ENCODE assay signal across 8 cellular contexts in the genomic region with DNA sequence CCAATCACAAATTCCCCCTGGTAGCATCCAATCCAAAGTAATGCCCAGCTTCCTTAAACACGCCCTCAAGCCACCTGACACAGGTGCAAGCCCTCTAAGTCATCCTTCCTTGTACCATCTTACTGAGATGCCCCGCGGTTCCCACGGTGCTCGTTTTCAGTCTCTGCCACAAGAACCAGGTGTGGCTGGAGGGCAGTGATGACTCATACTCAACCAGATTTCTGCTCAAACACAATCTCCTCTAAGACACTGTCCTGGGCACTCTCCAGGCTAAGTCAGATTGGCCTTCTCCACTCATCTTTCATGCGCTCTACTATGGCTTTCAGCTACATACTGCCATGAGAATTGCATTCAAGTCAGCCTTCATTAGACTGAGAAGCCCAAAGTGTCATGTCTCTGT. TPM values are rescaled to one million over a fixed set of nuclear protein-coding genes. Genes with fewer than 3 reads are reported as not detected.
DNase-seq lines count a peak whose midpoint lies in the region; ATAC-seq and TF ChIP-seq lines count a peak whose summit lies in the region.

No MANE protein-coding gene starts in this region.

- peaks cover 11% of the 10 kb centered on the region for H3K23me2 ChIP-seq in H9 (ENCODE audit: insufficient read length, low read depth, low read length, poor library complexity, severe bottlenecking)

- peaks cover 16% of the 10 kb centered on the region for H3K27me3 Mint-ChIP-seq in H9 (ENCODE audit: low read depth)

- peaks cover 72 to 77% of the 10 kb centered on the region in 2 experiments for H3K9me3 Mint-ChIP-seq in H9

- no peak overlapping the region for H2BK20ac ChIP-seq in H9 (ENCODE audit: low read depth, low read length, poor library complexity, severe bottlenecking)

- no peaks in the 10 kb centered on the region for H3K36me3 ChIP-seq in osteoblast (ENCODE audit: insufficient read depth, low read length)

- WGBS in H9 (ENCODE audit: extremely low coverage, insufficient read length, low lambda C conversion rate): no CpG with 5 or more reads among the region's 6 CpGs

- no peak overlapping the region for H3K4me3 Mint-ChIP-seq in H9

- H2AFZ ChIP-seq in H9 (ENCODE audit: low read length) (no peak overlapping the region), osteoblast (ENCODE audit: low read length) (no peak overlapping the region)

- H3K9me3 ChIP-seq in H9 (ENCODE audit: control insufficient read depth, low read depth, low read length): peaks cover 42% of the 10 kb centered on the region
- H3K9me3 ChIP-seq in osteoblast (ENCODE audit: low read depth, low read length): no peaks in the 10 kb centered on the region

- no peak overlapping the region for H3K4me3 ChIP-seq in osteoblast (ENCODE audit: insufficient read depth, low read length)

- H4K20me1 ChIP-seq in H9 (ENCODE audit: control insufficient read depth, insufficient read depth, insufficient read length) (no peaks in the 10 kb centered on the region), osteoblast (ENCODE audit: insufficient read depth, low read length) (peaks cover 3% of the 10 kb centered on the region)

- no peak overlapping the region for H4K8ac ChIP-seq in H9 (replicated peaks; ENCODE audit: insufficient read length, low read depth, low read length)

- no peaks in the 10 kb centered on the region for H3K79me1 ChIP-seq in H9 (ENCODE audit: insufficient read depth, low read depth, low read length, poor library complexity, severe bottlenecking)

- H2BK5ac ChIP-seq in H9 (ENCODE audit: insufficient read length, low read length): no peak overlapping the region

- H3K23ac ChIP-seq in H9 (ENCODE audit: insufficient read length, low read depth, low read length): no peak overlapping the region

- H4K5ac ChIP-seq in H9 (ENCODE audit: insufficient read length, low read depth, low read length): no peak overlapping the region

- H3K27ac Mint-ChIP-seq in H9: no peak overlapping the region

- H3K27me3 ChIP-seq in H9 (ENCODE audit: insufficient read depth, low read length) (peaks cover 2% of the 10 kb centered on the region; the same call in 1 of the 2 replicates), osteoblast (ENCODE audit: insufficient read depth, low read length) (no peaks in the 10 kb centered on the region)

- H3K27ac ChIP-seq in H9 (ENCODE audit: insufficient read length, low read depth, low read length) (no peak overlapping the region), osteoblast (ENCODE audit: low read depth, low read length) (no peak overlapping the region)

- H3K9ac ChIP-seq in H9 (ENCODE audit: extremely low read depth, insufficient read length, low read length): no peak overlapping the region

- H3K14ac ChIP-seq in H9 (ENCODE audit: insufficient read depth, low read length): no peak overlapping the region

- H3T11ph ChIP-seq in H9 (ENCODE audit: low read length): no peak overlapping the region

- H3K4me1 ChIP-seq in H9 (ENCODE audit: insufficient read depth, low read length): no peaks in the 10 kb centered on the region
- H3K4me1 ChIP-seq in osteoblast (ENCODE audit: insufficient read depth, low read length): peaks cover 17% of the 10 kb centered on the region

- H3K79me2 ChIP-seq in H9 (ENCODE audit: insufficient read depth, low read length) (no peaks in the 10 kb centered on the region), osteoblast (ENCODE audit: insufficient read depth, low read length) (peaks cover 21% of the 10 kb centered on the region)

- H3K4me2 ChIP-seq in H9 (ENCODE audit: insufficient read depth, insufficient read length, low read length) (no peak overlapping the region), osteoblast (ENCODE audit: insufficient read depth, low read length) (no peak overlapping the region)

- H4K91ac ChIP-seq in H9 (ENCODE audit: insufficient read length, low read depth, low read length): no peak overlapping the region

- H3K4me1 Mint-ChIP-seq in H9: peaks cover 7 to 21% of the 10 kb centered on the region in 2 experiments

- peaks cover 6 to 25% (median 16%) of the 10 kb centered on the region in 3 experiments; a peak in 6 of 7 replicates for H3K36me3 Mint-ChIP-seq in H9 (ENCODE audit: insufficient read depth in 1 of 3, low read depth in 3 of 3)

- TF ChIP-seq CTCF in H9 (conservative IDR thresholded peaks at IDR 0.05): no peak
- TF ChIP-seq CTCF in osteoblast (IDR thresholded peaks at IDR 0.05; ENCODE audit: extremely low read depth, low read depth, low read length): no peak

- no peak overlapping the region for H2BK15ac ChIP-seq in H9 (ENCODE audit: low read depth, low read length)

- H3K18ac ChIP-seq in H9 (ENCODE audit: insufficient read length, low read depth, low read length): no peak overlapping the region

- H3K4ac ChIP-seq in H9 (ENCODE audit: low read depth, low read length): no peak overlapping the region

- no peak overlapping the region for H2BK120ac ChIP-seq in H9 (ENCODE audit: low read depth, low read length, poor library complexity, severe bottlenecking)

- peak; percentile 43 for ATAC-seq in HG02798 (IDR thresholded peaks at IDR 0.05; ENCODE audit: poor library complexity, unreplicated experiment)
- ATAC-seq in stimulated activated naive CD8-positive, alpha-beta T cell treated with anti-CD3 and anti-CD28 coated beads, Interleukin-15, Interleukin-2, amounts not matched to agents 100 U/mL and 50 U/mL, for 24 hours: no peak

- no peak overlapping the region for H2BK12ac ChIP-seq in H9 (ENCODE audit: insufficient read length, low read depth, low read length)

- no peak overlapping the region for H2AK5ac ChIP-seq in H9 (ENCODE audit: insufficient read length, low read length)

- peak; percentile 20 for DNase-seq in activated gamma-delta T cell treated with Interleukin-2 at 50 U/mL for 16 hours
- no peak for DNase-seq in activated gamma-delta T cell (lab: John Stamatoyannopoulos, UW)
- DNase-seq in SW480 (ENCODE audit: low spot score): peak; percentile 72
- peak; percentile 31 for DNase-seq in stimulated activated naive CD8-positive, alpha-beta T cell treated with anti-CD3 and anti-CD28 coated beads, Interleukin-15, Interleukin-2, amounts not matched to agents 100 U/mL and 50 U/mL, for 24 hours
- DNase-seq in stimulated activated CD4-positive, alpha-beta T cell treated with anti-CD3 and anti-CD28 coated beads, Interleukin-2, amount 100 ng/mL, for 48 hours: no peak
- no peak for DNase-seq in H9
- DNase-seq in osteoblast (ENCODE audit: insufficient read length, low spot score, missing footprints): no peak

- no peak overlapping the region for H3K56ac ChIP-seq in H9 (ENCODE audit: insufficient read length, low read depth, low read length)

RNA-seq across cellular contexts. Expression of a gene that starts 3.5 kb away (rescaled TPM):
- total RNA-seq in H9 (2021) (11.8 and 12.3 TPM in 2 replicates), osteoblast (32.6 and 35.1 TPM in 2 replicates)

Comparison
In these comparisons a context has a peak if more than half of its experiments do, and no peak if none do; other contexts are left out.
1. DNase-seq: peak in activated gamma-delta T cell treated with Interleukin-2 at 50 U/mL for 16 hours (single experiment), SW480 (single experiment) and stimulated activated naive CD8-positive, alpha-beta T cell treated with anti-CD3 and anti-CD28 coated beads, Interleukin-15, Interleukin-2, amounts not matched to agents 100 U/mL and 50 U/mL, for 24 hours (single experiment); none in activated gamma-delta T cell (single experiment), stimulated activated CD4-positive, alpha-beta T cell treated with anti-CD3 and anti-CD28 coated beads, Interleukin-2, amount 100 ng/mL, for 48 hours (0 of 2), H9 (single experiment) and osteoblast (single experiment).